In the genomic region with DNA sequence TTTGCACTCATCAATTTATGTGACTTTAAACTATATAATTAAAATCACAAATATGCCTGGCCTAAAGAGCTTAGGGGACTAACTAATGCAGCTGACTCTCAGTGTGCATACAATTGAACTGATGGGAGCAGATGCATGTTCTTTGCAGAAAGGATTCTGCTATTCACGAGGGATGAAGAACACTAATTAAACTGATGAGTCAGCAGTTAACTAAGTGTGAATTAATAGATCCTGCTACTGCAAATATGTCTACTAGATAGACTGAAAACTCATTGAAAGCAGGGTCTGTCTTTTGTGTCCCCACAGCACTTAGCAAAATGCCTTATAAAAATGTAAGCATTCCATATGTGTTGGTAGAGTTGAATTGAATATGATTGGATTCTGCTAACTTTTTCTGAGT, we compare ENCODE assay signal across 20 cellular contexts.
A peak's percentile ranks its signal among the peaks of the same experiment; 100 is the strongest.
DNase-seq lines count a peak whose midpoint lies in the region; ATAC-seq, FAIRE-seq and TF ChIP-seq lines count a peak whose summit lies in the region.
"Had no signal": no experiment of that assay in that cellular context is flagged by ENCODE, and none has a peak within 500 bp of the region (broad histone marks: within the 10 kb centered on the region; RNA-seq: fewer than 3 reads in every experiment).

No MANE protein-coding gene starts in this region.

- in situ Hi-C loops in HepG2 (cut with HindIII; ENCODE audit: extremely low pct_ligation_motif_present, low pct_unique_long_range_greater_than_20kb), result no loop called here
- in situ Hi-C loops in IMR-90 (cut with MboI; ENCODE audit: low sequenced_read_pairs), result no loop called here

- H3K4me3 Mint-ChIP-seq in glutamatergic neuron (ENCODE audit: unreplicated experiment), result no peak overlapping the region
- H3K4me3 Mint-ChIP-seq: CD14-positive monocyte; CD8-positive, alpha-beta T cell; IgD-negative memory B cell had no signal

- H3K4me3 ChIP-seq in HepG2 (replicated peaks in 1 of 3; ENCODE audit: insufficient read depth in 1 of 3, low read depth in 2 of 3, low read length in 3 of 3) (no peak overlapping the region), right lobe of liver (no peak overlapping the region), IMR-90 (ENCODE audit: insufficient read depth, low read depth, low read length) (no peak overlapping the region), SJCRH30 (no peak overlapping the region), right atrium auricular region (no peak overlapping the region)
- H3K4me3 ChIP-seq: BLaER1, GM23248 had no signal

- H4K8ac ChIP-seq in IMR-90 (ENCODE audit: low read depth in 2 of 2, low read length in 2 of 2), result no peak overlapping the region

- TF ChIP-seq CTCF in HepG2 (CRISPR knock-in tag; IDR thresholded peaks at IDR 0.05) (no peak), right lobe of liver (IDR thresholded peaks at IDR 0.05) (no peak), IMR-90 (conservative IDR thresholded peaks at IDR 0.05; ENCODE audit: low read depth, low read length) (no peak), glutamatergic neuron (IDR thresholded peaks at IDR 0.05; ENCODE audit: partially characterized antibody, unreplicated experiment) (no peak), omental fat pad (IDR thresholded peaks at IDR 0.05) (no peak), right atrium auricular region (IDR thresholded peaks at IDR 0.05) (no peak)

- H4K91ac ChIP-seq in IMR-90 (ENCODE audit: insufficient read depth, low read depth, low read length), result no peak overlapping the region

- H3K4me1 Mint-ChIP-seq in glutamatergic neuron (ENCODE audit: low read depth, unreplicated experiment), result peaks cover 13% of the 10 kb centered on the region
- H3K4me1 Mint-ChIP-seq: CD14-positive monocyte, IgD-negative memory B cell had no signal

- H3K9ac ChIP-seq in HepG2 (ENCODE audit: insufficient read depth, low read depth, low read length) (no peak overlapping the region), IMR-90 (ENCODE audit: low read depth, low read length) (no peak overlapping the region)
- H3K9ac ChIP-seq: BLaER1, GM23248 had no signal

- no peaks in the 10 kb centered on the region for H3K9me1 ChIP-seq in IMR-90 (ENCODE audit: insufficient read depth, low read length)

- H2AK9ac ChIP-seq in IMR-90 (replicated peaks; ENCODE audit: low read depth, low read length, poor library complexity), result no peak overlapping the region

- no peak overlapping the region for H2AK5ac ChIP-seq in IMR-90 (ENCODE audit: low read depth, low read length)

- no peaks in the 10 kb centered on the region for H3K36me3 ChIP-seq in HepG2 (replicated peaks in 1 of 2; ENCODE audit: control insufficient read depth in 1 of 2, insufficient read depth in 2 of 2, low read length in 2 of 2)
- no peaks in the 10 kb centered on the region for H3K36me3 ChIP-seq in right lobe of liver
- no peaks in the 10 kb centered on the region for H3K36me3 ChIP-seq in IMR-90 (ENCODE audit: control insufficient read depth, insufficient read depth, low read length)
- no peaks in the 10 kb centered on the region for H3K36me3 ChIP-seq in SJCRH30
- H3K36me3 ChIP-seq in right atrium auricular region, result no peaks in the 10 kb centered on the region
- H3K36me3 ChIP-seq: BLaER1 had no signal

- H2BK120ac ChIP-seq in IMR-90 (ENCODE audit: low read depth, low read length), result no peak overlapping the region

- H3K56ac ChIP-seq in IMR-90 (ENCODE audit: extremely low read depth, insufficient read depth, low read length), result no peak overlapping the region

- POLR2A ChIA-PET in HepG2 (lab: Yijun Ruan, JAX) (no interaction called here), IMR-90 (lab: Charles Lee; ENCODE audit: unreplicated experiment) (no interaction called here)

- no peaks in the 10 kb centered on the region for H3K27me3 ChIP-seq in HepG2 (ENCODE audit: control insufficient read depth in 1 of 2, insufficient read depth in 2 of 2, low read length in 2 of 2)
- peaks cover 0 to 3% of the 10 kb centered on the region in 2 donors for H3K27me3 ChIP-seq in right lobe of liver
- no peaks in the 10 kb centered on the region; the same call in 1 of the 2 replicates for H3K27me3 ChIP-seq in IMR-90 (ENCODE audit: control insufficient read depth, insufficient read depth, low read length)
- H3K27me3 ChIP-seq in SJCRH30, result no peaks in the 10 kb centered on the region
- H3K27me3 ChIP-seq in right atrium auricular region, result no peaks in the 10 kb centered on the region
- H3K27me3 ChIP-seq: BLaER1 had no signal

- WGBS in HepG2 (ENCODE audit: low lambda C conversion rate), result 0% methylated on average over 1 of the region's 1 CpG
- 40% methylated on average over 1 of the region's 1 CpG for WGBS in right lobe of liver (ENCODE audit: insufficient coverage, low coverage, low lambda C conversion rate, missing lambda C conversion rate)
- WGBS in IMR-90 (ENCODE audit: extremely low coverage in 2 of 2, insufficient read length in 1 of 2), 2 experiments, result no CpG with 5 or more reads among the region's 1 CpG

- TF ChIP-seq POLR2A in HepG2 (IDR thresholded peaks at IDR 0.05; ENCODE audit: insufficient read depth in 1 of 2, low read depth in 2 of 2, low read length in 2 of 2) (no peak), right lobe of liver (IDR thresholded peaks at IDR 0.05) (no peak), IMR-90 (IDR thresholded peaks at IDR 0.05; ENCODE audit: low read depth, low read length) (no peak)

- BruUV-seq in HepG2 (replicated peaks; lab: Mats Ljungman, UMichigan) (no TSS peak), IMR-90 (replicated peaks; lab: Mats Ljungman, UMichigan) (no TSS peak)

- no peak overlapping the region for H3K18ac ChIP-seq in IMR-90 (ENCODE audit: low read depth, low read length)

- H2AFZ ChIP-seq in HepG2 (ENCODE audit: low read length) (no peak overlapping the region), IMR-90 (replicated peaks; ENCODE audit: low read length, poor library complexity) (no peak overlapping the region)
- H2AFZ ChIP-seq: GM23248 had no signal

- DNase-seq in HepG2 (ENCODE audit: low spot score) (no peak), right lobe of liver (no peak), IMR-90 (no peak), SJCRH30 (peak; percentile 1 to 9), glutamatergic neuron (no peak), omental fat pad (ENCODE audit: low spot score) (no peak), right atrium auricular region (ENCODE audit: low spot score) (no peak)
- DNase-seq: CD8-positive, alpha-beta T cell; GM23248; HCEC 1CT; KG1 had no signal

- H3K4me1 ChIP-seq in HepG2 (ENCODE audit: insufficient read depth, low read length), result no peaks in the 10 kb centered on the region
- peaks cover 0 to 4% (median 0%) of the 10 kb centered on the region in 4 donors for H3K4me1 ChIP-seq in right lobe of liver
- H3K4me1 ChIP-seq in IMR-90 (ENCODE audit: control insufficient read depth, insufficient read depth, low read length), result no peaks in the 10 kb centered on the region
- H3K4me1 ChIP-seq in SJCRH30, result no peaks in the 10 kb centered on the region
- H3K4me1 ChIP-seq in right atrium auricular region, result no peaks in the 10 kb centered on the region
- H3K4me1 ChIP-seq: BLaER1 had no signal

- no peaks in the 10 kb centered on the region for H3K36me3 Mint-ChIP-seq in glutamatergic neuron (ENCODE audit: unreplicated experiment)
- H3K36me3 Mint-ChIP-seq: CD14-positive monocyte; CD8-positive, alpha-beta T cell; IgD-negative memory B cell had no signal

- H3K27ac ChIP-seq in HepG2 (ENCODE audit: extremely low read length, insufficient read depth, low read length), result no peak overlapping the region
- no peak overlapping the region for H3K27ac ChIP-seq in right lobe of liver
- H3K27ac ChIP-seq in IMR-90 (ENCODE audit: insufficient read depth, low read length), result no peak overlapping the region
- no peak overlapping the region for H3K27ac ChIP-seq in SJCRH30
- no peak overlapping the region for H3K27ac ChIP-seq in right atrium auricular region
- H3K27ac ChIP-seq: BLaER1, GM23248, HL-60 had no signal

- H2BK15ac ChIP-seq in IMR-90 (ENCODE audit: low read depth, low read length), result no peak overlapping the region

- H2BK5ac ChIP-seq in IMR-90 (ENCODE audit: low read depth, low read length, poor library complexity, severe bottlenecking), result no peak overlapping the region

- ATAC-seq in HepG2, result no peak
- no peak for ATAC-seq in right lobe of liver
- no peak for ATAC-seq in IMR-90 (ENCODE audit: low read depth)
- ATAC-seq in omental fat pad (ENCODE audit: low FRiP score), result no peak
- no peak for ATAC-seq in HG02852 (IDR thresholded peaks at IDR 0.05; ENCODE audit: unreplicated experiment)
- ATAC-seq: CD8-positive, alpha-beta T cell had no signal

- H4K20me1 ChIP-seq in HepG2 (ENCODE audit: insufficient read depth, low read length) (no peaks in the 10 kb centered on the region), IMR-90 (ENCODE audit: insufficient read depth, low read length) (no peaks in the 10 kb centered on the region)
- H4K20me1 ChIP-seq: BLaER1 had no signal

- no peak for FAIRE-seq in HepG2 (lab: Jason Lieb, UNC)
- FAIRE-seq: A204.1, G401.6, GM12891, H54 had no signal

- H3K27ac Mint-ChIP-seq in glutamatergic neuron (ENCODE audit: unreplicated experiment), result peak overlapping the region; percentile 88
- H3K27ac Mint-ChIP-seq: CD14-positive monocyte; CD8-positive, alpha-beta T cell; IgD-negative memory B cell had no signal

- dilution Hi-C loops in IMR-90 (cut with HindIII; ENCODE audit: low sequenced_read_pairs, unreplicated experiment), result no loop called here

- TF ChIP-seq RAD21 in HepG2 (CRISPR knock-in tag; IDR thresholded peaks at IDR 0.05) (no peak), IMR-90 (IDR thresholded peaks at IDR 0.05; ENCODE audit: low read length) (no peak)

- H3K27me3 Mint-ChIP-seq in glutamatergic neuron (ENCODE audit: unreplicated experiment), result no peaks in the 10 kb centered on the region
- H3K27me3 Mint-ChIP-seq: IgD-negative memory B cell had no signal

- TF ChIP-seq EP300 in HepG2 (IDR thresholded peaks at IDR 0.05; ENCODE audit: low read depth in 2 of 2, low read length in 2 of 2) (no peak), HepG2 (CRISPR knock-in tag; IDR thresholded peaks at IDR 0.05; ENCODE audit: borderline replicate concordance) (no peak)

- CTCF ChIA-PET in HepG2 (lab: Yijun Ruan, JAX; ENCODE audit: low intra/inter-chr PET ratio, low total read pairs) (no interaction called here), IMR-90 (lab: Yijun Ruan, JAX) (no interaction called here)

- H4K5ac ChIP-seq in IMR-90 (ENCODE audit: low read depth, low read length), result no peak overlapping the region

- no peak overlapping the region for H2BK20ac ChIP-seq in IMR-90 (ENCODE audit: low read depth, low read length)

- H3K9me3 ChIP-seq in HepG2 (ENCODE audit: low read length), result no peaks in the 10 kb centered on the region
- no peaks in the 10 kb centered on the region for H3K9me3 ChIP-seq in right lobe of liver
- H3K9me3 ChIP-seq in IMR-90 (ENCODE audit: control insufficient read depth, insufficient read depth, low read length), result no peaks in the 10 kb centered on the region
- H3K9me3 ChIP-seq in SJCRH30 (replicated peaks), result no peaks in the 10 kb centered on the region
- H3K9me3 ChIP-seq in right atrium auricular region, result no peaks in the 10 kb centered on the region
- H3K9me3 ChIP-seq: BLaER1 had no signal

- no peaks in the 10 kb centered on the region for H3K79me1 ChIP-seq in IMR-90 (ENCODE audit: low read depth in 1 of 2, low read length in 2 of 2)

- H3K9me3 Mint-ChIP-seq in glutamatergic neuron (ENCODE audit: unreplicated experiment), result peaks cover 6% of the 10 kb centered on the region

- no peak overlapping the region for H3K4ac ChIP-seq in IMR-90 (ENCODE audit: low read depth, low read length)

- no peak overlapping the region for H3K23ac ChIP-seq in IMR-90 (ENCODE audit: low read depth, low read length)

- intact Hi-C loops in HepG2 (cut with micrococcal nuclease; ENCODE audit: unreplicated experiment) (no loop called here), right lobe of liver (cut with DNase I) (no loop called here), IMR-90 (cut with micrococcal nuclease) (no loop called here)

- H3K79me2 ChIP-seq in HepG2 (ENCODE audit: insufficient read depth, low read length), result no peaks in the 10 kb centered on the region

- no peak overlapping the region for H3K4me2 ChIP-seq in HepG2 (ENCODE audit: low read depth, low read length)
- H3K4me2 ChIP-seq in IMR-90 (ENCODE audit: low read depth, low read length), result no peak overlapping the region
- H3K4me2 ChIP-seq: BLaER1 had no signal

- no peak overlapping the region for H3K14ac ChIP-seq in IMR-90 (replicated peaks; ENCODE audit: low read depth, low read length)

Comparison
In these comparisons a context has a peak if more than half of its experiments do, and no peak if none do; other contexts are left out.
1. DNase-seq: peak in SJCRH30 (2 of 2); none in HepG2 (single experiment), right lobe of liver (0 of 3), IMR-90 (single experiment), glutamatergic neuron (single experiment), omental fat pad (single experiment) and right atrium auricular region (single experiment).